Comparison of ENCODE assay signal across 32 cellular contexts in genomic region chr15:59596640-59597039, GRCh38. TPM values are rescaled to one million over a fixed set of nuclear protein-coding genes. Genes with fewer than 3 reads are reported as not detected.
"Had no signal": no experiment of that assay in that cellular context is flagged by ENCODE, and none has a peak within 500 bp of the region (broad histone marks: within the 10 kb centered on the region; RNA-seq: fewer than 3 reads in every experiment).

No MANE protein-coding gene starts in this region.

- FAIRE-seq: colon had no signal

- H3K4me1 ChIP-seq: esophagus muscularis mucosa, foreskin keratinocyte, gastrocnemius medialis had no signal

- H3K9me3 ChIP-seq: adrenal gland, body of pancreas, gastrocnemius medialis had no signal

- H3K27me3 ChIP-seq: adrenal gland, body of pancreas, esophagus muscularis mucosa, gastrocnemius medialis, heart right ventricle had no signal

- ATAC-seq: activated CD4-positive, alpha-beta T cell treated with anti-CD3 and anti-CD28 coated beads for 36 hours; activated CD8-positive, alpha-beta memory T cell treated with anti-CD3 and anti-CD28 coated beads, Interleukin-2, amount 10 ng/mL, durations not matched to agents 7 days and 5 days; activated CD8-positive, alpha-beta T cell treated with anti-CD3 and anti-CD28 coated beads, Interleukin-2, amount 10 ng/mL, durations not matched to agents 7 days and 5 days; activated naive CD8-positive, alpha-beta T cell treated with anti-CD3 and anti-CD28 coated beads, Interleukin-2, amount 50 U/mL, for 24 hours; body of pancreas; effector memory CD8-positive, alpha-beta T cell; foreskin keratinocyte; gastrocnemius medialis; heart right ventricle; T-helper 17 cell had no signal

- H3K36me3 ChIP-seq: adrenal gland, esophagus muscularis mucosa, gastrocnemius medialis, heart right ventricle had no signal

- H3K27ac ChIP-seq: adrenal gland, esophagus muscularis mucosa, foreskin keratinocyte, gastrocnemius medialis, heart right ventricle had no signal

- H3K4me3 ChIP-seq: adrenal gland, body of pancreas, esophagus muscularis mucosa, gastrocnemius medialis, heart right ventricle had no signal

- DNase-seq: activated CD4-positive, alpha-beta memory T cell treated with anti-CD3 and anti-CD28 coated beads for 36 hours; activated CD4-positive, alpha-beta T cell treated with anti-CD3 and anti-CD28 coated beads for 36 hours; activated CD4-positive, alpha-beta T cell treated with anti-CD3 and anti-CD28 coated beads, Interleukin-2, amount 10 ng/mL, durations not matched to agents 24 days and 14 days; activated CD4-positive, CD25-positive, alpha-beta regulatory T cell; activated CD4-positive, CD25-positive, alpha-beta regulatory T cell treated with anti-CD3 and anti-CD28 coated beads, Interleukin-2, amount 50 U/mL, for 72 hours; activated CD8-positive, alpha-beta memory T cell treated with anti-CD3 and anti-CD28 coated beads, Interleukin-2, amount 10 ng/mL, durations not matched to agents 7 days and 5 days; activated CD8-positive, alpha-beta memory T cell treated with anti-CD3 and anti-CD28 coated beads, Interleukin-2, amount 50 U/mL, for 4 hours; activated CD8-positive, alpha-beta T cell treated with anti-CD3 and anti-CD28 coated beads, Interleukin-2, amount 10 ng/mL, durations not matched to agents 7 days and 5 days; activated effector memory CD4-positive, alpha-beta T cell treated with anti-CD3 and anti-CD28 coated beads, Interleukin-2, amount 50 U/mL, for 16 hours; activated naive CD4-positive, alpha-beta T cell treated with anti-CD3 and anti-CD28 coated beads for 36 hours; activated naive CD8-positive, alpha-beta T cell treated with anti-CD3 and anti-CD28 coated beads for 36 hours; activated naive CD8-positive, alpha-beta T cell treated with anti-CD3 and anti-CD28 coated beads, Interleukin-2, amount 50 U/mL, for 24 hours; activated T-cell treated with anti-CD3 and anti-CD28 coated beads, Interleukin-2, amount 50 U/mL, for 1 hour; activated T-cell treated with anti-CD3 and anti-CD28 coated beads, Interleukin-2, amount 50 U/mL, for 48 hours; adrenal gland; amygdala; aorta; body of pancreas; caudate nucleus; effector memory CD8-positive, alpha-beta T cell; erythroblast; foreskin keratinocyte; gastrocnemius medialis; heart right ventricle; T-helper 1 cell; T-helper 17 cell had no signal

RNA-seq across cellular contexts. Expression of gene GCNT3, which starts 14.9 kb away (rescaled TPM):
- total RNA-seq: activated CD4-positive, alpha-beta memory T cell treated with anti-CD3 and anti-CD28 coated beads for 36 hours; activated CD4-positive, alpha-beta T cell treated with anti-CD3 and anti-CD28 coated beads for 36 hours; activated CD4-positive, alpha-beta T cell treated with anti-CD3 and anti-CD28 coated beads, Interleukin-2, amount 10 ng/mL, durations not matched to agents 24 days and 14 days; activated CD8-positive, alpha-beta memory T cell treated with anti-CD3 and anti-CD28 coated beads for 36 hours; activated CD8-positive, alpha-beta memory T cell treated with anti-CD3 and anti-CD28 coated beads, Interleukin-2, amount 10 ng/mL, durations not matched to agents 7 days and 5 days; activated CD8-positive, alpha-beta T cell treated with anti-CD3 and anti-CD28 coated beads, Interleukin-2, amount 10 ng/mL, durations not matched to agents 7 days and 5 days; activated naive CD4-positive, alpha-beta T cell treated with anti-CD3 and anti-CD28 coated beads for 36 hours; activated naive CD8-positive, alpha-beta T cell treated with anti-CD3 and anti-CD28 coated beads for 36 hours; activated T-helper 1 cell treated with anti-CD3 and anti-CD28 coated beads, Interleukin-12 subunit alpha, Interleukin-12 subunit beta, Interleukin-2, Interleukin-4 antibody, amounts not matched to agents 30 ng/mL and 10 ng/mL and 1 ng/mL, durations not matched to agents 14 hours and 24 hours and 36 hours; activated T-helper 2 cell treated with anti-CD3 and anti-CD28 coated beads, Interferon-gamma antibody, Interleukin-2, Interleukin-4, amounts not matched to agents 10 μg/mL and 5 μg/mL and 100 μg/mL, durations not matched to agents 14 hours and 24 hours and 36 hours; aorta; dermis microvascular lymphatic vessel endothelial cell; foreskin keratinocyte; T-helper 17 cell had no signal
- polyA plus RNA-seq: foreskin keratinocyte had no signal
